Comparison of ENCODE assay signal across 23 cellular contexts in genomic region chr5:37664551-37664950, GRCh38.
"Had no signal": no experiment of that assay in that cellular context is flagged by ENCODE, and none has a peak within 500 bp of the region (broad histone marks: within the 10 kb centered on the region; RNA-seq: fewer than 3 reads in every experiment).

No MANE protein-coding gene starts in this region.

- H3K27me3 ChIP-seq: esophagus squamous epithelium, heart right ventricle, left lung, neutrophil, pancreas, suprapubic skin, transverse colon, upper lobe of right lung, uterus had no signal

- DNase-seq: effector memory CD8-positive, alpha-beta T cell; esophagus squamous epithelium; foreskin melanocyte; glutamatergic neuron; heart right ventricle; hippocampal formation; left cardiac atrium; left lung; mucosa of descending colon; naive B cell; pancreas; stimulated activated CD4-positive, alpha-beta T cell treated with anti-CD3 and anti-CD28 coated beads, Interleukin-12 subunit alpha, Interleukin-12 subunit beta, amount 100 ng/mL, for 4 hours; stimulated activated CD4-positive, alpha-beta T cell treated with anti-CD3 and anti-CD28 coated beads, Interleukin-1b, Interleukin-23, amount 100 ng/mL, for 48 hours; stimulated activated CD4-positive, alpha-beta T cell treated with anti-CD3 and anti-CD28 coated beads, Interleukin-4, amount 100 ng/mL, for 1 hour; stimulated activated CD8-positive, alpha-beta memory T cell treated with anti-CD3 and anti-CD28 coated beads, Interleukin-4, amount 100 ng/mL, for 48 hours; stimulated activated naive CD4-positive, alpha-beta T cell; stimulated activated naive CD8-positive, alpha-beta T cell treated with anti-CD3 and anti-CD28 coated beads, Interleukin-15, amount 100 ng/mL, for 72 hours; transverse colon; upper lobe of right lung; uterus had no signal

- H3K4me3 ChIP-seq: esophagus squamous epithelium, heart right ventricle, left lung, mucosa of descending colon, pancreas, smooth muscle cell, suprapubic skin, transverse colon, upper lobe of right lung, uterus had no signal

- H3K27ac ChIP-seq: esophagus squamous epithelium, left lung, pancreas, suprapubic skin, transverse colon, upper lobe of right lung, uterus had no signal

- H3K9me3 ChIP-seq: esophagus squamous epithelium, left lung, mucosa of descending colon, neutrophil, pancreas, suprapubic skin, transverse colon, upper lobe of right lung, uterus had no signal

- H3K36me3 ChIP-seq: esophagus squamous epithelium, heart right ventricle, left lung, neutrophil, pancreas, suprapubic skin, transverse colon, upper lobe of right lung, uterus had no signal
